In the genomic region with DNA sequence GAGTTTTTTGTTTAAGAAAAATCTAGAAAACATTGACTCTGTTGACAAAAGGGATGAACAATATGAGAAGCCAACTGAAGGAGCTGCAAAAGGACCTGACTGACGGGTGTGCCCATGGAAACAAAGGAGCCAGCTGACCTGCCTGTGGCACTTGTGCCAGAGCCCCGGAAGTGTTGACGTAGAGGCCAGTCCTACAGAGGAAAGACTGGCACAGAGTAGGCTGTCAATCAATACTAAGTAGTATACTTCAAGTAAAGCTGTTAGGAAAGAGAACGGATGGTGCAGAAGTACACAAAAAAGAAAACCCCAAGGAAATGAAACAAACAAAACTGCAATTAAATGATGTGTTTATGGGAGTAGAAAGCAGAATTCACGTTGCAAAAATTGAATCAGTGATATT, we compare ENCODE assay signal across 11 cellular contexts. TPM values are rescaled to one million over a fixed set of nuclear protein-coding genes. Genes with fewer than 3 reads are reported as not detected.
DNase-seq lines count a peak whose midpoint lies in the region; ATAC-seq and TF ChIP-seq lines count a peak whose summit lies in the region.
"Had no signal": no experiment of that assay in that cellular context is flagged by ENCODE, and none has a peak within 500 bp of the region (broad histone marks: within the 10 kb centered on the region; RNA-seq: fewer than 3 reads in every experiment).

No MANE protein-coding gene starts in this region.

- no peaks in the 10 kb centered on the region for H3K36me3 Mint-ChIP-seq in Calu3 (ENCODE audit: insufficient read depth, unreplicated experiment)

- no peak overlapping the region for H3K9ac ChIP-seq in OCI-LY1 (ENCODE audit: low read length)

- H3K27ac Mint-ChIP-seq in Calu3 (ENCODE audit: unreplicated experiment) = peak overlapping the region; percentile 30
- H3K27ac Mint-ChIP-seq: activated CD8-positive, alpha-beta T cell treated with anti-CD3 and anti-CD28 coated beads for 36 hours had no signal

- H2AFZ ChIP-seq in OCI-LY1 (ENCODE audit: low read length) = peak overlapping the region; percentile 78; the same call in 1 of the 2 replicates

- H3K4me3 ChIP-seq in OCI-LY1 (ENCODE audit: low read depth, low read length, poor library complexity, severe bottlenecking) = no peak overlapping the region

- H3F3A ChIP-seq in OCI-LY1 (ENCODE audit: insufficient read depth, low read length) = no peaks in the 10 kb centered on the region

- peaks cover 17% of the 10 kb centered on the region for H3K4me1 Mint-ChIP-seq in Calu3 (ENCODE audit: low read depth, unreplicated experiment)

- no peaks in the 10 kb centered on the region for H3K27me3 ChIP-seq in OCI-LY1 (ENCODE audit: insufficient read depth, low read length)

- H3K4me1 ChIP-seq in OCI-LY1 (ENCODE audit: insufficient read depth, low read length, severe bottlenecking) = peaks cover 15% of the 10 kb centered on the region

- H3K27me3 Mint-ChIP-seq in Calu3 (ENCODE audit: unreplicated experiment) = peaks cover 12% of the 10 kb centered on the region

- CTCF ChIA-PET in Calu3 (lab: Charles Lee) = interaction anchor here (0.8 to 3.8 kb wide), 5 partner anchors 10 to 178 kb away, joined by 3 to 29 read pairs (median 3); no protein-coding TSS in a partner anchor

- no peaks in the 10 kb centered on the region for H3K9me3 ChIP-seq in OCI-LY1 (ENCODE audit: low read length)

- H3K36me3 ChIP-seq in OCI-LY1 (ENCODE audit: insufficient read depth, low read length) = no peaks in the 10 kb centered on the region

- DNase-seq in Calu3 = peak; percentile 85
- DNase-seq in HT-29 (ENCODE audit: low spot score) = peak; percentile 67
- DNase-seq in medulla oblongata (ENCODE audit: extremely low spot score) = peak; percentile 57
- DNase-seq in OCI-M2 (lab: John Stamatoyannopoulos, UW; ENCODE audit: unreplicated experiment) = no peak
- DNase-seq in AG20443 (ENCODE audit: low spot score) = no peak
- DNase-seq in occipital lobe (lab: John Stamatoyannopoulos, UW) = no peak
- DNase-seq: activated CD8-positive, alpha-beta T cell treated with anti-CD3 and anti-CD28 coated beads for 36 hours; activated naive CD4-positive, alpha-beta T cell; mesenchymal stem cell had no signal

- H3K9me2 ChIP-seq in OCI-LY1 (ENCODE audit: low read depth, low read length) = no peaks in the 10 kb centered on the region

- intact Hi-C loops in Calu3 (cut with micrococcal nuclease; ENCODE audit: unreplicated experiment) = loop anchor here (5.0 kb wide), 1 partner anchor 272 kb away; no protein-coding TSS in a partner anchor

- H3K9me3 Mint-ChIP-seq in Calu3 (ENCODE audit: low read depth, unreplicated experiment) = no peaks in the 10 kb centered on the region
- H3K9me3 Mint-ChIP-seq: activated CD8-positive, alpha-beta T cell treated with anti-CD3 and anti-CD28 coated beads for 36 hours had no signal

- ATAC-seq in GM21619 (IDR thresholded peaks at IDR 0.05; ENCODE audit: unreplicated experiment) = no peak
- ATAC-seq: activated CD8-positive, alpha-beta T cell treated with anti-CD3 and anti-CD28 coated beads for 36 hours had no signal

- BruUV-seq in Calu3 (replicated peaks; lab: Mats Ljungman, UMichigan) = no TSS peak

- H3K4me3 Mint-ChIP-seq in Calu3 (ENCODE audit: low read depth, unreplicated experiment) = peak overlapping the region; percentile 10
- H3K4me3 Mint-ChIP-seq: activated CD8-positive, alpha-beta T cell treated with anti-CD3 and anti-CD28 coated beads for 36 hours had no signal

- TF ChIP-seq CTCF in Calu3 (IDR thresholded peaks at IDR 0.05; ENCODE audit: unreplicated experiment) (no peak), OCI-LY1 (IDR thresholded peaks at IDR 0.05; ENCODE audit: low read length) (no peak)

- no peaks in the 10 kb centered on the region for H3K79me2 ChIP-seq in OCI-LY1 (ENCODE audit: insufficient read depth, low read length)

- H3K27ac ChIP-seq in OCI-LY1 (ENCODE audit: low read depth, low read length, poor library complexity, severe bottlenecking) = no peak overlapping the region

- no peak overlapping the region for H3K4me2 ChIP-seq in OCI-LY1 (ENCODE audit: low read length)

- H4K20me1 ChIP-seq in OCI-LY1 (ENCODE audit: insufficient read depth, low read length) = no peaks in the 10 kb centered on the region

RNA-seq across cellular contexts. Expression of gene ABI1, which starts 19.0 kb away (rescaled TPM):
- 61.9 and 65.3 TPM in 2 replicates for total RNA-seq in Calu3 (2022)
- total RNA-seq in HT-29 (2014; rRNA removed; shearing (Covaris generic)) = 27.0 and 30.1 TPM in 2 replicates
- total RNA-seq in occipital lobe = 65.7 TPM

Comparison
In these comparisons a context has a peak if more than half of its experiments do, and no peak if none do; other contexts are left out.
1. DNase-seq: peak in Calu3 (single experiment), HT-29 (single experiment) and medulla oblongata (single experiment); none in OCI-M2 (single experiment), AG20443 (single experiment) and occipital lobe (single experiment).